ENCODE assay signal across 14 cellular contexts in genomic region chr3:9147215-9147895, GRCh38.
DNase-seq lines count a peak whose midpoint lies in the region; ATAC-seq, FAIRE-seq and TF ChIP-seq lines count a peak whose summit lies in the region.
"Had no signal": no experiment of that assay in that cellular context is flagged by ENCODE, and none has a peak within 500 bp of the region (broad histone marks: within the 10 kb centered on the region; RNA-seq: fewer than 3 reads in every experiment).

No MANE protein-coding gene starts in this region.

- no peak overlapping the region for H3K4me3 Mint-ChIP-seq in astrocyte (ENCODE audit: unreplicated experiment)

- H3K27ac Mint-ChIP-seq in astrocyte (ENCODE audit: unreplicated experiment): no peak overlapping the region

- H3K27me3 ChIP-seq in astrocyte (ENCODE audit: insufficient read depth, low read length) (peaks cover 5% of the 10 kb centered on the region), spleen (replicated peaks in 1 of 7) (no peaks in the 10 kb centered on the region)

- no peaks in the 10 kb centered on the region for H3K4me1 ChIP-seq in astrocyte (ENCODE audit: insufficient read depth, low read length)
- H3K4me1 ChIP-seq in spleen: no peaks in the 10 kb centered on the region
- H3K4me1 ChIP-seq: prostate gland had no signal

- H3K9ac ChIP-seq in astrocyte (ENCODE audit: low read length): no peak overlapping the region

- DNase-seq in NCI-H2227 (lab: John Stamatoyannopoulos, UW; ENCODE audit: unreplicated experiment) (peak; percentile 2), NCI-H2227 treated with DMSO at 0.1 percent for 48 hours (lab: John Stamatoyannopoulos, UW) (no peak), astrocyte (ENCODE audit: low read depth) (peak; percentile 8), spleen (no peak), AG08396 (ENCODE audit: low spot score) (no peak), NCI-H2107 treated with DMSO at 0.1 percent for 48 hours (lab: John Stamatoyannopoulos, UW; ENCODE audit: unreplicated experiment) (no peak)
- DNase-seq: 8988T, islet precursor cell, NCI-H748 treated with DMSO at 0.1 percent for 48 hours had no signal

- 59 to 76% (median 70%) methylated on average over 7 to 8 of the region's 8 CpGs for WGBS in spleen, 5 donors

- no peak overlapping the region for H3K27ac ChIP-seq in astrocyte (ENCODE audit: low read depth, low read length)
- no peak overlapping the region for H3K27ac ChIP-seq in spleen
- H3K27ac ChIP-seq: prostate gland had no signal

- H3K9me3 ChIP-seq in astrocyte (ENCODE audit: insufficient read depth, low read depth, low read length) (peaks cover 9% of the 10 kb centered on the region), spleen (peaks cover 0 to 34% (median 22%) of the 10 kb centered on the region in 8 donors)
- H3K9me3 ChIP-seq: prostate gland had no signal

- no peak for TF ChIP-seq POLR2A in spleen (IDR thresholded peaks at IDR 0.05)

- peak; percentile 83 for ATAC-seq in HG02973 (IDR thresholded peaks at IDR 0.05; ENCODE audit: unreplicated experiment)
- no peak for ATAC-seq in esophagus mucosa

- H3K4me2 ChIP-seq in astrocyte (ENCODE audit: low read length): no peak overlapping the region

- peaks cover 14% of the 10 kb centered on the region for H3K27me3 Mint-ChIP-seq in astrocyte (ENCODE audit: low read depth, unreplicated experiment)

- TF ChIP-seq CTCF in astrocyte (IDR thresholded peaks at IDR 0.05; ENCODE audit: insufficient read depth, low read depth, low read length) (no peak), spleen (IDR thresholded peaks at IDR 0.05 in 8 of 11, conservative IDR thresholded peaks at IDR 0.05 in 3 of 11) (no peak)

- H3K4me3 ChIP-seq in astrocyte (ENCODE audit: insufficient read depth, low read depth, low read length) (no peak overlapping the region), spleen (no peak overlapping the region)
- H3K4me3 ChIP-seq: prostate gland had no signal

- H3K79me2 ChIP-seq in astrocyte (ENCODE audit: insufficient read depth, low read length): no peaks in the 10 kb centered on the region

- intact Hi-C loops in spleen (cut with DNase I; ENCODE audit: low total_unique reads): no loop called here

- no peaks in the 10 kb centered on the region for H4K20me1 ChIP-seq in astrocyte (ENCODE audit: insufficient read depth, low read length)

- no peak overlapping the region for H2AFZ ChIP-seq in astrocyte (ENCODE audit: low read depth, low read length)

- H3K36me3 ChIP-seq in astrocyte (ENCODE audit: insufficient read depth, low read length) (no peaks in the 10 kb centered on the region), spleen (no peaks in the 10 kb centered on the region)
- H3K36me3 ChIP-seq: prostate gland had no signal

- H3K9me3 Mint-ChIP-seq in astrocyte (ENCODE audit: unreplicated experiment): peaks cover 22% of the 10 kb centered on the region

- peaks cover 7% of the 10 kb centered on the region for H3K36me3 Mint-ChIP-seq in astrocyte (ENCODE audit: low read depth, unreplicated experiment)

- H3K4me1 Mint-ChIP-seq in astrocyte (ENCODE audit: low read depth, unreplicated experiment): peaks cover 8% of the 10 kb centered on the region

- FAIRE-seq in astrocyte (lab: Jason Lieb, UNC): no peak
- FAIRE-seq: endometrium, HTR-8/SVneo had no signal

Comparison
In these comparisons a context has a peak if more than half of its experiments do, and no peak if none do; other contexts are left out.
1. DNase-seq: peak in NCI-H2227 (single experiment) and astrocyte (single experiment); none in NCI-H2227 treated with DMSO at 0.1 percent for 48 hours (single experiment), spleen (single experiment), AG08396 (single experiment) and NCI-H2107 treated with DMSO at 0.1 percent for 48 hours (single experiment).